15 cellular contexts compared by ENCODE assay signal in genomic region chr3:194761384-194761783, GRCh38.
DNase-seq lines count a peak whose midpoint lies in the region; ATAC-seq lines count a peak whose summit lies in the region.
"Had no signal": no experiment of that assay in that cellular context is flagged by ENCODE, and none has a peak within 500 bp of the region (broad histone marks: within the 10 kb centered on the region; RNA-seq: fewer than 3 reads in every experiment).

No MANE protein-coding gene starts in this region.

- H3K36me3 ChIP-seq in CD8-positive, alpha-beta memory T cell (ENCODE audit: insufficient read depth, low read length): no peaks in the 10 kb centered on the region

- H3K27me3 ChIP-seq in CD8-positive, alpha-beta memory T cell (ENCODE audit: insufficient read depth, low read length, poor library complexity, severe bottlenecking): no peaks in the 10 kb centered on the region

- no peak overlapping the region for H3K4me3 Mint-ChIP-seq in CD8-positive, alpha-beta memory T cell
- H3K4me3 Mint-ChIP-seq: stimulated activated effector memory CD8-positive, alpha-beta T cell treated with anti-CD3 and anti-CD28 coated beads, Interleukin-12 subunit alpha, Interleukin-12 subunit beta, amount 100 ng/mL, for 72 hours had no signal

- H3K27ac Mint-ChIP-seq in CD8-positive, alpha-beta memory T cell: no peak overlapping the region
- H3K27ac Mint-ChIP-seq: progenitor cell of endocrine pancreas; stimulated activated effector memory CD8-positive, alpha-beta T cell treated with anti-CD3 and anti-CD28 coated beads, Interleukin-12 subunit alpha, Interleukin-12 subunit beta, amount 100 ng/mL, for 72 hours had no signal

- no peaks in the 10 kb centered on the region for H3K4me1 ChIP-seq in CD8-positive, alpha-beta memory T cell (ENCODE audit: insufficient read depth, low read length)

- no peak overlapping the region for H3K27ac ChIP-seq in CD8-positive, alpha-beta memory T cell (ENCODE audit: low read depth, low read length)
- H3K27ac ChIP-seq: coronary artery, VCaP had no signal

- DNase-seq in COLO668 (lab: John Stamatoyannopoulos, UW; ENCODE audit: unreplicated experiment) (peak; percentile 60), NCI-H1105 (lab: John Stamatoyannopoulos, UW) (peak; percentile 85), NCI-H526 (lab: John Stamatoyannopoulos, UW) (peak; percentile 11 to 50), kidney glomerular epithelial cell (lab: John Stamatoyannopoulos, UW) (peak; percentile 69), NOMO-1 treated with dmso at 0.1 percent for 144 hours (lab: John Stamatoyannopoulos, UW; ENCODE audit: unreplicated experiment) (no peak)
- DNase-seq in CD8-positive, alpha-beta memory T cell: no peak
- DNase-seq in activated CD4-positive, alpha-beta T cell treated with anti-CD3 and anti-CD28 coated beads, Interleukin-2, amount 50 U/mL, for 4 hours: no peak
- DNase-seq: activated T-cell treated with anti-CD3 and anti-CD28 coated beads for 4 hours; EL; stimulated activated CD4-positive, alpha-beta T cell treated with anti-CD3 and anti-CD28 coated beads, Interleukin-2, amount 100 ng/mL, for 48 hours had no signal

- no peaks in the 10 kb centered on the region for H3K36me3 Mint-ChIP-seq in CD8-positive, alpha-beta memory T cell
- H3K36me3 Mint-ChIP-seq: stimulated activated effector memory CD8-positive, alpha-beta T cell treated with anti-CD3 and anti-CD28 coated beads, Interleukin-12 subunit alpha, Interleukin-12 subunit beta, amount 100 ng/mL, for 72 hours had no signal

- CTCF ChIA-PET in CD8-positive, alpha-beta memory T cell (lab: Charles Lee): interaction anchor here (1.3 kb wide), 1 partner anchor 23 kb away, joined by 3 read pairs; no protein-coding TSS in a partner anchor

- peaks cover 9 to 44% of the 10 kb centered on the region in 2 donors for H3K27me3 Mint-ChIP-seq in CD8-positive, alpha-beta memory T cell

- H3K9me3 ChIP-seq in CD8-positive, alpha-beta memory T cell (ENCODE audit: low read length): no peaks in the 10 kb centered on the region

- no peaks in the 10 kb centered on the region for H3K9me3 Mint-ChIP-seq in CD8-positive, alpha-beta memory T cell
- H3K9me3 Mint-ChIP-seq: stimulated activated effector memory CD8-positive, alpha-beta T cell treated with anti-CD3 and anti-CD28 coated beads, Interleukin-12 subunit alpha, Interleukin-12 subunit beta, amount 100 ng/mL, for 72 hours had no signal

- ATAC-seq in GM21526 (IDR thresholded peaks at IDR 0.05; ENCODE audit: low FRiP score, unreplicated experiment): no peak
- ATAC-seq: stimulated activated effector memory CD8-positive, alpha-beta T cell treated with anti-CD3 and anti-CD28 coated beads, Interleukin-12 subunit alpha, Interleukin-12 subunit beta, amount 100 ng/mL, for 72 hours had no signal

- POLR2A ChIA-PET in CD8-positive, alpha-beta memory T cell (lab: Charles Lee): no interaction called here

- H3K4me3 ChIP-seq in CD8-positive, alpha-beta memory T cell (ENCODE audit: low read length): no peak overlapping the region
- H3K4me3 ChIP-seq: coronary artery had no signal

- H3K4me1 Mint-ChIP-seq in CD8-positive, alpha-beta memory T cell: peaks cover 0 to 1% (median 0%) of the 10 kb centered on the region in 3 donors
- H3K4me1 Mint-ChIP-seq: stimulated activated effector memory CD8-positive, alpha-beta T cell treated with anti-CD3 and anti-CD28 coated beads, Interleukin-12 subunit alpha, Interleukin-12 subunit beta, amount 100 ng/mL, for 72 hours had no signal

Comparison
In these comparisons a context has a peak if more than half of its experiments do, and no peak if none do; other contexts are left out.
1. DNase-seq: peak in COLO668 (single experiment), NCI-H1105 (single experiment), NCI-H526 (2 of 2) and kidney glomerular epithelial cell (single experiment); none in NOMO-1 treated with dmso at 0.1 percent for 144 hours (single experiment), CD8-positive, alpha-beta memory T cell (0 of 5) and activated CD4-positive, alpha-beta T cell treated with anti-CD3 and anti-CD28 coated beads, Interleukin-2, amount 50 U/mL, for 4 hours (0 of 2).